1 cellular context compared by ENCODE assay signal in genomic region chr18:13359195-13359594, GRCh38.
TF ChIP-seq lines count a peak whose summit lies in the region.

No MANE protein-coding gene starts in this region.

TF ChIP-seq in HepG2, 621 proteins besides CTCF, POLR2A, EP300 and RAD21 (continued from another document):
- no peak for TF ChIP-seq ZNF704 (CRISPR knock-in tag; IDR thresholded peaks at IDR 0.05; ENCODE audit: borderline replicate concordance)
- no peak for TF ChIP-seq NFE2L1 (CRISPR knock-in tag; IDR thresholded peaks at IDR 0.05; ENCODE audit: borderline replicate concordance)
